In the genomic region with DNA sequence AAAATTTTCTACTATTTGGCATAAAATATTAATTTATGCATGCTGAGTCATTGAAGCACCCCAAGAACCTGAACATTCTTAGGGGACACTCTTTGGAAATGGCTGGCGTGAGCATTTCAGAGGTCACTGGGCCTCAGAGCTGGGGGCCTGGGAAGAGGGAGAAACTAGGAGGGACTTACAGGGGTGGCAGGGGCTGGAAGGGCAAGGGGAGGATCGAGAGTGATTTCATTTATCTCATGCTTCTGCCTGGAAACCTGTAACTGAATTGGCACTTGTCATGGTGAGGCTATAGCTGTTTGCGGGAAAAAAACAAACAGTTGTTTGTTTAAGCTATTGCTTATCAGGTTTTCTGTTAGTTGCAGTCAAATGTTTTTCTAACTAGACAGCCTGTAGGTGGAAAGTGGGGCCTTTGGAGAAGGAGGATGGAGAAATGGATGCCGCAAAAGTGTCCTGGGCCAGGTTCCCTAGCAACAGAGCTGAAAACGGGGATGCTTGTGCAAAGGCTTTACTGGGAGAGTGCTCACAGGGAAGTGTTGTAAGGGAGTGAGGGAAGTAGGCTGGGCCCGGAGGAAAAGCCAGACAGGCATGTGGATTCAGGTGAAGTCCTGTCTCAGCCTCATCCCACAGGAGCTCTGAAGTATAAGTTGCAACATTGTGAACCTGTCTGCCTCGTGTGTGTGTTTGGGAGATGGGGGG, we compare ENCODE assay signal across 17 cellular contexts. TPM values are rescaled to one million over a fixed set of nuclear protein-coding genes. Genes with fewer than 3 reads are reported as not detected.
A peak's percentile ranks its signal among the peaks of the same experiment; 100 is the strongest.
DNase-seq lines count a peak whose midpoint lies in the region; ATAC-seq and TF ChIP-seq lines count a peak whose summit lies in the region.
"Had no signal": no experiment of that assay in that cellular context is flagged by ENCODE, and none has a peak within 500 bp of the region (broad histone marks: within the 10 kb centered on the region; RNA-seq: fewer than 3 reads in every experiment).

No MANE protein-coding gene starts in this region.

- H3K23me2 ChIP-seq in H9 (ENCODE audit: insufficient read length, low read depth, low read length, poor library complexity, severe bottlenecking), result no peaks in the 10 kb centered on the region

- H3K27ac ChIP-seq in H9 (ENCODE audit: insufficient read length, low read depth, low read length), result no peak overlapping the region
- H3K27ac ChIP-seq: BLaER1 treated with 17β-estradiol and CSF1 and Interleukin-3, amounts not matched to agents 10 nM and 100 nM; KMS-11; Peyer's patch had no signal

- H3K27me3 Mint-ChIP-seq in H9 (ENCODE audit: low read depth), result no peaks in the 10 kb centered on the region
- H3K27me3 Mint-ChIP-seq in osteocyte (ENCODE audit: unreplicated experiment), result peaks cover 28% of the 10 kb centered on the region

- H3K79me2 ChIP-seq in H9 (ENCODE audit: insufficient read depth, low read length), result no peaks in the 10 kb centered on the region

- H2BK20ac ChIP-seq in H9 (ENCODE audit: low read depth, low read length, poor library complexity, severe bottlenecking), result no peak overlapping the region

- no peak overlapping the region for H2BK120ac ChIP-seq in H9 (ENCODE audit: low read depth, low read length, poor library complexity, severe bottlenecking)

- no peak overlapping the region for H4K91ac ChIP-seq in H9 (ENCODE audit: insufficient read length, low read depth, low read length)

- no peaks in the 10 kb centered on the region for H3K9me3 Mint-ChIP-seq in H9
- no peaks in the 10 kb centered on the region for H3K9me3 Mint-ChIP-seq in osteocyte (ENCODE audit: unreplicated experiment)

- H4K8ac ChIP-seq in H9 (replicated peaks; ENCODE audit: insufficient read length, low read depth, low read length), result no peak overlapping the region

- H3K9ac ChIP-seq in H9 (ENCODE audit: extremely low read depth, insufficient read length, low read length), result no peak overlapping the region
- H3K9ac ChIP-seq: BLaER1 treated with 17β-estradiol and CSF1 and Interleukin-3, amounts not matched to agents 10 nM and 100 nM; KMS-11; SK-N-SH had no signal

- no peak overlapping the region for H3K4me2 ChIP-seq in H9 (ENCODE audit: insufficient read depth, insufficient read length, low read length)
- H3K4me2 ChIP-seq: BLaER1 treated with 17β-estradiol and CSF1 and Interleukin-3, amounts not matched to agents 10 nM and 100 nM; KMS-11; SK-N-SH had no signal

- peak overlapping the region in 1 of 2 experiments; percentile 43; a peak in 2 of 5 replicates for H3K4me3 Mint-ChIP-seq in H9
- H3K4me3 Mint-ChIP-seq in osteocyte (ENCODE audit: unreplicated experiment), result no peak overlapping the region
- H3K4me3 Mint-ChIP-seq: CD8-positive, alpha-beta memory T cell had no signal

- no peak overlapping the region for H2BK5ac ChIP-seq in H9 (ENCODE audit: insufficient read length, low read length)

- no peak overlapping the region for H2BK12ac ChIP-seq in H9 (ENCODE audit: insufficient read length, low read depth, low read length)

- no peak overlapping the region for H3T11ph ChIP-seq in H9 (ENCODE audit: low read length)

- no peak overlapping the region for H3K56ac ChIP-seq in H9 (ENCODE audit: insufficient read length, low read depth, low read length)

- no peak overlapping the region for H3K14ac ChIP-seq in H9 (ENCODE audit: insufficient read depth, low read length)

- H3K36me3 Mint-ChIP-seq in H9 (ENCODE audit: insufficient read depth in 1 of 3, low read depth in 3 of 3) (no peaks in the 10 kb centered on the region), osteocyte (ENCODE audit: unreplicated experiment) (no peaks in the 10 kb centered on the region)
- H3K36me3 Mint-ChIP-seq: CD8-positive, alpha-beta memory T cell had no signal

- H4K5ac ChIP-seq in H9 (ENCODE audit: insufficient read length, low read depth, low read length), result no peak overlapping the region

- no peak overlapping the region for H3K23ac ChIP-seq in H9 (ENCODE audit: insufficient read length, low read depth, low read length)

- no peaks in the 10 kb centered on the region for H3K9me3 ChIP-seq in H9 (ENCODE audit: control insufficient read depth, low read depth, low read length)
- H3K9me3 ChIP-seq: Peyer's patch, SK-N-SH had no signal

- no CpG with 5 or more reads among the region's 7 CpGs for WGBS in H9 (ENCODE audit: extremely low coverage, insufficient read length, low lambda C conversion rate)

- DNase-seq in NCI-H146 (lab: John Stamatoyannopoulos, UW), result peak; percentile 12
- no peak for DNase-seq in NCI-H146 treated with DMSO at 0.1 percent for 48 hours (lab: John Stamatoyannopoulos, UW; ENCODE audit: unreplicated experiment)
- DNase-seq in H9, result peak; percentile 78
- peak; percentile 60 for DNase-seq in iPS DF 19.7 (ENCODE audit: low read depth, low spot score)
- peak; percentile 44 for DNase-seq in osteocyte (ENCODE audit: extremely low spot score, unreplicated experiment)
- DNase-seq in SK-N-DZ (ENCODE audit: low spot score), result no peak
- no peak for DNase-seq in NK-92 (lab: John Stamatoyannopoulos, UW; ENCODE audit: unreplicated experiment)
- DNase-seq: CD8-positive, alpha-beta memory T cell; NCI-H1092; NCI-H187 treated with DMSO at 0.1 percent for 48 hours; NCI-H510A treated with DMSO at 0.1 percent for 48 hours; Peyer's patch; Right ventricle myocardium superior; SK-N-SH had no signal

- H3K27ac Mint-ChIP-seq in H9, result peak overlapping the region; percentile 45 to 81 (median 50); a peak in 4 of 7 replicates
- H3K27ac Mint-ChIP-seq in osteocyte (ENCODE audit: unreplicated experiment), result no peak overlapping the region
- H3K27ac Mint-ChIP-seq: CD8-positive, alpha-beta memory T cell had no signal

- H2AK5ac ChIP-seq in H9 (ENCODE audit: insufficient read length, low read length), result no peak overlapping the region

- no peak overlapping the region for H2AFZ ChIP-seq in H9 (ENCODE audit: low read length)

- no peak for ATAC-seq in GM21360 (IDR thresholded peaks at IDR 0.05; ENCODE audit: unreplicated experiment)

- no peak overlapping the region for H2BK15ac ChIP-seq in H9 (ENCODE audit: low read depth, low read length)

- H3K79me1 ChIP-seq in H9 (ENCODE audit: insufficient read depth, low read depth, low read length, poor library complexity, severe bottlenecking), result no peaks in the 10 kb centered on the region

- no peak overlapping the region for H3K4ac ChIP-seq in H9 (ENCODE audit: low read depth, low read length)

- no peak overlapping the region for H3K18ac ChIP-seq in H9 (ENCODE audit: insufficient read length, low read depth, low read length)

- no peaks in the 10 kb centered on the region for H3K4me1 ChIP-seq in H9 (ENCODE audit: insufficient read depth, low read length)
- H3K4me1 ChIP-seq: BLaER1 treated with 17β-estradiol and CSF1 and Interleukin-3, amounts not matched to agents 10 nM and 100 nM; Peyer's patch had no signal

- no peaks in the 10 kb centered on the region for H4K20me1 ChIP-seq in H9 (ENCODE audit: control insufficient read depth, insufficient read depth, insufficient read length)
- H4K20me1 ChIP-seq: BLaER1 treated with 17β-estradiol and CSF1 and Interleukin-3, amounts not matched to agents 10 nM and 100 nM had no signal

- TF ChIP-seq CTCF in H9 (conservative IDR thresholded peaks at IDR 0.05), result no peak
- no peak for TF ChIP-seq CTCF in osteocyte (IDR thresholded peaks at IDR 0.05)

- H3K27me3 ChIP-seq in H9 (ENCODE audit: insufficient read depth, low read length), result no peaks in the 10 kb centered on the region
- H3K27me3 ChIP-seq: BLaER1 treated with 17β-estradiol and CSF1 and Interleukin-3, amounts not matched to agents 10 nM and 100 nM; Peyer's patch had no signal

- H3K4me1 Mint-ChIP-seq in H9 (peaks cover 10% of the 10 kb centered on the region in 2 experiments), osteocyte (ENCODE audit: unreplicated experiment) (no peaks in the 10 kb centered on the region)
- H3K4me1 Mint-ChIP-seq: CD8-positive, alpha-beta memory T cell had no signal

RNA-seq across cellular contexts. Expression of a gene that starts 36.4 kb away (rescaled TPM):
- 19.2 and 21.5 TPM in 2 replicates for total RNA-seq in H9 (2021)
- 17.8 and 18.8 TPM in 2 replicates for total RNA-seq in osteocyte
- polyA plus RNA-seq in SK-N-DZ (2014; cell fraction: cytosol; rRNA removed), result 21.5 and 27.2 TPM in 2 replicates
- polyA plus RNA-seq in SK-N-DZ (2014; cell fraction: nucleus; rRNA removed), result 10.3 and 17.2 TPM in 2 replicates

RNA-seq across cellular contexts. Expression of a gene that starts 36.4 kb away (rescaled TPM):
- total RNA-seq in H9 (2021), result 24.1 and 25.0 TPM in 2 replicates
- total RNA-seq in osteocyte, result 11.8 and 13.0 TPM in 2 replicates
- polyA plus RNA-seq in SK-N-DZ (2014; cell fraction: cytosol; rRNA removed), result 32.0 and 39.8 TPM in 2 replicates
- 12.2 and 19.4 TPM in 2 replicates for polyA plus RNA-seq in SK-N-DZ (2014; cell fraction: nucleus; rRNA removed)

RNA-seq across cellular contexts. Expression of a gene that starts 43.6 kb away (rescaled TPM):
- 5.8 and 6.4 TPM in 2 replicates for total RNA-seq in H9 (2021)
- total RNA-seq in osteocyte, result not detected in 2 replicates
- polyA plus RNA-seq in SK-N-DZ (2014; cell fraction: cytosol; rRNA removed), result not detected in 2 replicates
- 1.7 TPM in 1 of 2 replicates, not detected in the other for polyA plus RNA-seq in SK-N-DZ (2014; cell fraction: nucleus; rRNA removed)
- total RNA-seq: CD8-positive, alpha-beta memory T cell; Right ventricle myocardium superior had no signal
- polyA plus RNA-seq: CD8-positive, alpha-beta memory T cell; SK-N-SH had no signal

Comparison
In these comparisons a context has a peak if more than half of its experiments do, and no peak if none do; other contexts are left out.
1. DNase-seq: peak in NCI-H146 (single experiment), H9 (single experiment), iPS DF 19.7 (single experiment) and osteocyte (single experiment); none in NCI-H146 treated with DMSO at 0.1 percent for 48 hours (single experiment), SK-N-DZ (single experiment) and NK-92 (single experiment).